In genomic region chr10:107215681-107216080, GRCh38 we compare ENCODE assay signal across 35 cellular contexts. TPM values are rescaled to one million over a fixed set of nuclear protein-coding genes. Genes with fewer than 3 reads are reported as not detected.
"Had no signal": no experiment of that assay in that cellular context is flagged by ENCODE, and none has a peak within 500 bp of the region (broad histone marks: within the 10 kb centered on the region; RNA-seq: fewer than 3 reads in every experiment).

No MANE protein-coding gene starts in this region.

- H3K36me3 Mint-ChIP-seq: activated CD8-positive, alpha-beta memory T cell treated with anti-CD3 and anti-CD28 coated beads, Interleukin-2, amount 10 ng/mL, durations not matched to agents 7 days and 5 days; activated naive CD4-positive, alpha-beta T cell treated with anti-CD3 and anti-CD28 coated beads, Interleukin-2, amount 50 U/mL, for 24 hours; activated naive CD8-positive, alpha-beta T cell treated with anti-CD3 and anti-CD28 coated beads for 36 hours had no signal

- DNase-seq: activated B cell treated with CpG ODN at 0.5 μM for 24 hours; activated CD4-positive, alpha-beta T cell treated with anti-CD3 and anti-CD28 coated beads for 48 hours; activated CD4-positive, alpha-beta T cell treated with anti-CD3 and anti-CD28 coated beads, Interleukin-2, amount 50 U/mL, for 1 hour; activated CD4-positive, alpha-beta T cell treated with anti-CD3 and anti-CD28 coated beads, Interleukin-2, amount 50 U/mL, for 48 hours; activated CD8-positive, alpha-beta memory T cell treated with anti-CD3 and anti-CD28 coated beads, Interleukin-2, amount 10 ng/mL, durations not matched to agents 7 days and 5 days; activated CD8-positive, alpha-beta memory T cell treated with anti-CD3 and anti-CD28 coated beads, Interleukin-2, amount 50 U/mL, for 4 hours; activated CD8-positive, alpha-beta T cell treated with anti-CD3 and anti-CD28 coated beads, Interleukin-2, amount 10 ng/mL, durations not matched to agents 7 days and 5 days; activated effector memory CD4-positive, alpha-beta T cell treated with anti-CD3 and anti-CD28 coated beads, Interleukin-2, amount 50 U/mL, for 16 hours; activated naive CD4-positive, alpha-beta T cell treated with anti-CD3 and anti-CD28 coated beads for 36 hours; activated naive CD8-positive, alpha-beta T cell treated with anti-CD3 and anti-CD28 coated beads for 36 hours; activated naive CD8-positive, alpha-beta T cell treated with anti-CD3 and anti-CD28 coated beads, Interleukin-2, amount 50 U/mL, for 24 hours; activated T-cell treated with anti-CD3 and anti-CD28 coated beads, Interleukin-2, amount 50 U/mL, for 1 hour; activated T-cell treated with anti-CD3 and anti-CD28 coated beads, Interleukin-2, amount 50 U/mL, for 48 hours; adrenal gland; amygdala; aorta; body of pancreas; caudate nucleus; cortex of kidney; dermis blood vessel endothelial cell; effector CD4-positive, alpha-beta T cell; effector memory CD8-positive, alpha-beta T cell; erythroblast; foreskin keratinocyte; T-helper 1 cell; T-helper 17 cell; T1000; WERI-Rb-1 had no signal

- H3K27me3 Mint-ChIP-seq: activated B cell treated with CpG ODN at 0.5 μM for 24 hours; activated CD8-positive, alpha-beta memory T cell treated with anti-CD3 and anti-CD28 coated beads, Interleukin-2, amount 10 ng/mL, durations not matched to agents 7 days and 5 days; activated naive CD8-positive, alpha-beta T cell treated with anti-CD3 and anti-CD28 coated beads for 36 hours; activated naive CD8-positive, alpha-beta T cell treated with anti-CD3 and anti-CD28 coated beads, Interleukin-2, amount 50 U/mL, for 24 hours; effector memory CD8-positive, alpha-beta T cell; T-helper 17 cell had no signal

- H3K27ac Mint-ChIP-seq: activated B cell treated with CpG ODN at 0.5 μM for 24 hours; activated CD8-positive, alpha-beta memory T cell treated with anti-CD3 and anti-CD28 coated beads, Interleukin-2, amount 10 ng/mL, durations not matched to agents 7 days and 5 days; activated CD8-positive, alpha-beta T cell treated with anti-CD3 and anti-CD28 coated beads, Interleukin-2, amount 10 ng/mL, durations not matched to agents 7 days and 5 days; activated naive CD4-positive, alpha-beta T cell treated with anti-CD3 and anti-CD28 coated beads for 36 hours; activated naive CD4-positive, alpha-beta T cell treated with anti-CD3 and anti-CD28 coated beads, Interleukin-2, amount 50 U/mL, for 24 hours; activated naive CD8-positive, alpha-beta T cell treated with anti-CD3 and anti-CD28 coated beads for 36 hours; activated naive CD8-positive, alpha-beta T cell treated with anti-CD3 and anti-CD28 coated beads, Interleukin-2, amount 50 U/mL, for 24 hours; activated T-helper 1 cell treated with anti-CD3 and anti-CD28 coated beads, Interleukin-12 subunit alpha, Interleukin-12 subunit beta, Interleukin-2, Interleukin-4 antibody, amounts not matched to agents 30 ng/mL and 10 ng/mL and 1 ng/mL, durations not matched to agents 14 hours and 24 hours and 36 hours; activated T-helper 2 cell treated with anti-CD3 and anti-CD28 coated beads, Interferon-gamma antibody, Interleukin-2, Interleukin-4, amounts not matched to agents 10 μg/mL and 5 μg/mL and 100 μg/mL, durations not matched to agents 14 hours and 24 hours and 36 hours; effector memory CD8-positive, alpha-beta T cell; T-helper 17 cell; T-helper 2 cell treated with Interferon-gamma antibody and Interleukin-4, amounts not matched to agents 5 μg/mL and 100 μg/mL, for 36 hours had no signal

- H3K4me1 Mint-ChIP-seq: activated B cell treated with CpG ODN at 0.5 μM for 24 hours; activated CD8-positive, alpha-beta memory T cell treated with anti-CD3 and anti-CD28 coated beads, Interleukin-2, amount 10 ng/mL, durations not matched to agents 7 days and 5 days; activated naive CD4-positive, alpha-beta T cell treated with anti-CD3 and anti-CD28 coated beads, Interleukin-2, amount 50 U/mL, for 24 hours; activated naive CD8-positive, alpha-beta T cell treated with anti-CD3 and anti-CD28 coated beads for 36 hours; activated naive CD8-positive, alpha-beta T cell treated with anti-CD3 and anti-CD28 coated beads, Interleukin-2, amount 50 U/mL, for 24 hours; T-helper 17 cell had no signal

- H3K4me3 Mint-ChIP-seq: activated B cell treated with CpG ODN at 0.5 μM for 24 hours; activated CD8-positive, alpha-beta memory T cell treated with anti-CD3 and anti-CD28 coated beads, Interleukin-2, amount 10 ng/mL, durations not matched to agents 7 days and 5 days; activated CD8-positive, alpha-beta T cell treated with anti-CD3 and anti-CD28 coated beads, Interleukin-2, amount 10 ng/mL, durations not matched to agents 7 days and 5 days; activated naive CD4-positive, alpha-beta T cell treated with anti-CD3 and anti-CD28 coated beads for 36 hours; activated naive CD4-positive, alpha-beta T cell treated with anti-CD3 and anti-CD28 coated beads, Interleukin-2, amount 50 U/mL, for 24 hours; activated naive CD8-positive, alpha-beta T cell treated with anti-CD3 and anti-CD28 coated beads for 36 hours; activated naive CD8-positive, alpha-beta T cell treated with anti-CD3 and anti-CD28 coated beads, Interleukin-2, amount 50 U/mL, for 24 hours; activated T-helper 1 cell treated with anti-CD3 and anti-CD28 coated beads, Interleukin-12 subunit alpha, Interleukin-12 subunit beta, Interleukin-2, Interleukin-4 antibody, amounts not matched to agents 30 ng/mL and 10 ng/mL and 1 ng/mL, durations not matched to agents 14 hours and 24 hours and 36 hours; effector memory CD8-positive, alpha-beta T cell; T-helper 17 cell; T-helper 2 cell treated with Interferon-gamma antibody and Interleukin-4, amounts not matched to agents 5 μg/mL and 100 μg/mL, for 36 hours had no signal

RNA-seq across cellular contexts. Expression of gene SORCS1, which starts 51.2 kb away (rescaled TPM):
- total RNA-seq: activated B cell treated with CpG ODN at 0.5 μM for 24 hours; activated CD8-positive, alpha-beta memory T cell treated with anti-CD3 and anti-CD28 coated beads for 36 hours; activated CD8-positive, alpha-beta memory T cell treated with anti-CD3 and anti-CD28 coated beads, Interleukin-2, amount 10 ng/mL, durations not matched to agents 7 days and 5 days; activated CD8-positive, alpha-beta T cell treated with anti-CD3 and anti-CD28 coated beads, Interleukin-2, amount 10 ng/mL, durations not matched to agents 7 days and 5 days; activated naive CD4-positive, alpha-beta T cell treated with anti-CD3 and anti-CD28 coated beads for 36 hours; activated naive CD8-positive, alpha-beta T cell treated with anti-CD3 and anti-CD28 coated beads for 36 hours; activated T-helper 1 cell treated with anti-CD3 and anti-CD28 coated beads, Interleukin-12 subunit alpha, Interleukin-12 subunit beta, Interleukin-2, Interleukin-4 antibody, amounts not matched to agents 30 ng/mL and 10 ng/mL and 1 ng/mL, durations not matched to agents 14 hours and 24 hours and 36 hours; chondrocyte; dermis blood vessel endothelial cell; foreskin keratinocyte; glomerular endothelial cell; T-helper 17 cell had no signal
- polyA plus RNA-seq: aorta, foreskin keratinocyte had no signal
